In genomic region chr4:90943311-90943710, GRCh38 we compare ENCODE assay signal across 28 cellular contexts.
DNase-seq lines count a peak whose midpoint lies in the region; ATAC-seq, FAIRE-seq and TF ChIP-seq lines count a peak whose summit lies in the region.
"Had no signal": no experiment of that assay in that cellular context is flagged by ENCODE, and none has a peak within 500 bp of the region (broad histone marks: within the 10 kb centered on the region; RNA-seq: fewer than 3 reads in every experiment).

No MANE protein-coding gene starts in this region.

- ATAC-seq in A549 = no peak
- peak; percentile 63 for ATAC-seq in RWPE2 (ENCODE audit: low read depth)
- ATAC-seq in pancreas = no peak
- ATAC-seq: CD8-positive, alpha-beta T cell had no signal

- WGBS in A549 (ENCODE audit: missing lambda C conversion rate) = 70% methylated on average over 6 of the region's 6 CpGs
- 94 to 96% methylated on average over 6 of the region's 6 CpGs for WGBS in pancreas, 2 donors

- no peak overlapping the region for H3K4me3 ChIP-seq in A549
- H3K4me3 ChIP-seq in RWPE2 (ENCODE audit: severe bottlenecking) = no peak overlapping the region
- no peak overlapping the region for H3K4me3 ChIP-seq in epithelial cell of esophagus (ENCODE audit: low read length)
- no peak overlapping the region for H3K4me3 ChIP-seq in pancreas
- H3K4me3 ChIP-seq: PC-9 had no signal

- TF ChIP-seq RAD21 in A549 (conservative IDR thresholded peaks at IDR 0.05 in 1 of 2, IDR thresholded peaks at IDR 0.05 in 1 of 2) = no peak

- POLR2A ChIA-PET in A549 (lab: Yijun Ruan, JAX) = no interaction called here

- H3K4me2 ChIP-seq in A549 = 0 out of 3 replicates have a peak overlapping the region, but pooled peaks have one; percentile 8
- H3K4me2 ChIP-seq: PC-9 had no signal

- DNase-seq in A549 (ENCODE audit: low read depth in 1 of 2, low spot score in 1 of 2) = peak in 1 of 2 experiments; percentile 3
- peak; percentile 34 for DNase-seq in H4 (ENCODE audit: low spot score)
- no peak for DNase-seq in RWPE2 (ENCODE audit: low spot score)
- DNase-seq in epithelial cell of esophagus (ENCODE audit: low read depth) = peak; percentile 71
- DNase-seq in T-helper 1 cell = no peak
- DNase-seq in activated CD4-positive, alpha-beta T cell treated with anti-CD3 and anti-CD28 coated beads for 4 hours = no peak
- no peak for DNase-seq in pancreas
- no peak for DNase-seq in HCEC 1CT
- DNase-seq: C1 segment of cervical spinal cord; CD8-positive, alpha-beta T cell; DMS 273 treated with DMSO at 0.1 percent for 48 hours; DMS79 treated with DMSO at 0.1 percent for 48 hours; GF-D8; H7; HFFc6; KG1; MM.1S; NCI-H1105; NCI-H1436 treated with DMSO at 0.1 percent for 48 hours; NCI-H187 treated with DMSO at 0.1 percent for 48 hours; NCI-H446; NCI-H524 treated with DMSO at 0.1 percent for 48 hours; NCI-H774; PC-9; RPMI8226; SHP77 treated with DMSO at 0.1 percent for 48 hours had no signal

- H3K4me1 ChIP-seq in A549 (no peaks in the 10 kb centered on the region), RWPE2 (ENCODE audit: insufficient read depth, poor library complexity, severe bottlenecking) (peaks cover 6% of the 10 kb centered on the region), pancreas (no peaks in the 10 kb centered on the region)

- H3K27ac ChIP-seq in A549 (no peak overlapping the region), RWPE2 (ENCODE audit: poor library complexity, severe bottlenecking) (no peak overlapping the region), pancreas (no peak overlapping the region)
- H3K27ac ChIP-seq: PC-9 had no signal

- CTCF ChIA-PET in A549 (lab: Yijun Ruan, JAX) = interaction anchor here (0.6 kb wide), 1 partner anchor 1661 kb away, joined by 3 read pairs; no protein-coding TSS in a partner anchor

- intact Hi-C loops in pancreas (cut with DNase I) = no loop called here

- H3K27me3 ChIP-seq in RWPE2 (ENCODE audit: insufficient read depth, poor library complexity, severe bottlenecking) (no peaks in the 10 kb centered on the region), pancreas (no peaks in the 10 kb centered on the region)

- TF ChIP-seq EP300 in A549 (IDR thresholded peaks at IDR 0.05) = no peak

- H3K36me3 ChIP-seq in RWPE2 (ENCODE audit: low read depth) (no peaks in the 10 kb centered on the region), pancreas (no peaks in the 10 kb centered on the region)

- TF ChIP-seq POLR2A in A549 (IDR thresholded peaks at IDR 0.05; ENCODE audit: low read length) = no peak

- no peak for FAIRE-seq in A549 (lab: Jason Lieb, UNC)
- no peak for FAIRE-seq in pancreas (lab: Jason Lieb, UNC)
- FAIRE-seq: GM12891, HTR-8/SVneo had no signal

- TF ChIP-seq CTCF in A549 (IDR thresholded peaks at IDR 0.05) (no peak), RWPE2 (IDR thresholded peaks at IDR 0.05; ENCODE audit: poor library complexity, severe bottlenecking) (no peak), epithelial cell of esophagus (IDR thresholded peaks at IDR 0.05; ENCODE audit: insufficient read depth, low read depth, low read length, missing control alignments) (no peak), pancreas (IDR thresholded peaks at IDR 0.05) (no peak)

- H3K9me3 ChIP-seq in A549 = no peaks in the 10 kb centered on the region
- no peaks in the 10 kb centered on the region for H3K9me3 ChIP-seq in RWPE2 (ENCODE audit: severe bottlenecking)
- no peaks in the 10 kb centered on the region for H3K9me3 ChIP-seq in pancreas

TF ChIP-seq in A549, 52 proteins besides CTCF, POLR2A, EP300 and RAD21:
- TF ChIP-seq CEBPB (IDR thresholded peaks at IDR 0.05) (peak in 1 of 2 experiments; percentile 28; a peak in 2 of 4 replicates), TFCP2L1 (CRISPR knock-in tag; IDR thresholded peaks at IDR 0.05) (no peak)

Comparison
In these comparisons a context has a peak if more than half of its experiments do, and no peak if none do; other contexts are left out.
1. DNase-seq: peak in H4 (single experiment) and epithelial cell of esophagus (single experiment); none in RWPE2 (single experiment), T-helper 1 cell (0 of 5), activated CD4-positive, alpha-beta T cell treated with anti-CD3 and anti-CD28 coated beads for 4 hours (0 of 2), pancreas (0 of 6) and HCEC 1CT (single experiment).